8 cellular contexts compared by ENCODE assay signal in the genomic region with DNA sequence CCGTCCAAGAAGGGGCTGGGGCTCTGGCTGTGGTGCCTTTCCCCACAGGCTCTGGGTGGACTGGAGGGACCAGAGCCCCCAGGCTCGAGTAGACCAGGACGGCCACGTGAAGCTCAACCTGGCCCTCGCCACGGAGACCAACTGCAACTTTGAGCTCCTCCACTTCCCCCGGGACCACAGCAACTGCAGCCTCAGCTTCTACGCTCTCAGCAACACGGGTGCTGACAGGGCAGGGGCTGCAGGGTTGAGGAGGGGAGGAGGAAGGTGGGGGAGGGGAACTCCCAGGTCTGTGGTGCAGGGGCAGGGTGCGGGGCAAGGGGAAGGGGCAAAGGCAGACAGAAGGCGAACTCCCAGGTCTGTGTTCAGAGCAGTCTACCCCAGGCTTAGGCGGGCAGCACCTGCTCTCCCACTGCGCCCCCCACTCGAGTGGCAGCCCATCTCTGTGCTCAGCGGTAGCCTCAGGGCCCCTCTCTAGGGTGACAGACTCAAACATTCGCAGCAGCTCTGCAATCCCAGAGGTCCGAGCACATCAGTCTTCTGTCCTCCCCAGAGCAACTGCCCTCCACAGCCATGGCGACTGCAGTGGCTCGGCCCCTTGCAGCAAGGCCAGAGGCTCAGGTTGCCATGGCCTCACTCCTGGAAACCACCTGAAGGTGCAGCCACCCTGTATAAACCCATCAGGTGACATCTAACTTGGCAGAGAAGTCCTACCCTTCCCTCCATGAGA. TPM values are rescaled to one million over a fixed set of nuclear protein-coding genes. Genes with fewer than 3 reads are reported as not detected.
DNase-seq lines count a peak whose midpoint lies in the region; ATAC-seq and TF ChIP-seq lines count a peak whose summit lies in the region.
"Had no signal": no experiment of that assay in that cellular context is flagged by ENCODE, and none has a peak within 500 bp of the region (broad histone marks: within the 10 kb centered on the region; RNA-seq: fewer than 3 reads in every experiment).

No MANE protein-coding gene starts in this region.

- intact Hi-C loops in Right ventricle myocardium inferior (cut with DNase I), result no loop called here
- intact Hi-C loops in cardiac septum (cut with DNase I), result no loop called here
- intact Hi-C loops in upper lobe of right lung (cut with DNase I), result no loop called here

- H3K4me1 ChIP-seq in upper lobe of right lung, result peaks cover 19% of the 10 kb centered on the region

- no peak for DNase-seq in Right ventricle myocardium inferior (ENCODE audit: missing footprints)
- no peak for DNase-seq in cardiac septum (ENCODE audit: low spot score)
- DNase-seq in erythroblast (lab: John Stamatoyannopoulos, UW), result no peak
- DNase-seq in upper lobe of right lung, result peak; percentile 57
- DNase-seq: NCI-H1436 treated with DMSO at 0.1 percent for 48 hours had no signal

- peak; percentile 10 for TF ChIP-seq POLR2A in erythroblast (IDR thresholded peaks at IDR 0.05; ENCODE audit: low read length)

- ATAC-seq in Right ventricle myocardium inferior, result peak; percentile 13
- ATAC-seq in upper lobe of right lung, result no peak
- no peak for ATAC-seq in HG03039 (IDR thresholded peaks at IDR 0.05; ENCODE audit: unreplicated experiment)
- no peak for ATAC-seq in HG03460 (IDR thresholded peaks at IDR 0.05; ENCODE audit: unreplicated experiment)

- H3K27me3 ChIP-seq in upper lobe of right lung, result peaks cover 38% of the 10 kb centered on the region

- no peak overlapping the region for H3K27ac ChIP-seq in upper lobe of right lung

- no peak for TF ChIP-seq CTCF in upper lobe of right lung (IDR thresholded peaks at IDR 0.05)

- no peak overlapping the region for H3K4me3 ChIP-seq in upper lobe of right lung

- H3K36me3 ChIP-seq in upper lobe of right lung, result peaks cover 25% of the 10 kb centered on the region

- no peaks in the 10 kb centered on the region for H3K9me3 ChIP-seq in upper lobe of right lung

RNA-seq across cellular contexts. Expression of a gene that starts 1.4 kb away (rescaled TPM):
- not detected for total RNA-seq in Right ventricle myocardium inferior
- total RNA-seq in cardiac septum, result not detected
- total RNA-seq in upper lobe of right lung, result not detected
- total RNA-seq: fibroblast of lung had no signal

RNA-seq across cellular contexts. Expression of a gene that starts 5.8 kb away (rescaled TPM):
- total RNA-seq in Right ventricle myocardium inferior (not detected), cardiac septum (not detected), upper lobe of right lung (not detected)
- total RNA-seq: fibroblast of lung had no signal

RNA-seq across cellular contexts. Expression of a gene that starts 8.1 kb away (rescaled TPM):
- total RNA-seq in Right ventricle myocardium inferior, result 60.1 TPM
- 53.9 TPM for total RNA-seq in cardiac septum
- total RNA-seq in upper lobe of right lung, result 74.9 TPM

RNA-seq across cellular contexts. Expression of a gene that starts 23.2 kb away (rescaled TPM):
- 70.9 TPM for total RNA-seq in Right ventricle myocardium inferior
- 86.9 TPM for total RNA-seq in cardiac septum
- 121 TPM for total RNA-seq in upper lobe of right lung

RNA-seq across cellular contexts. Expression of a gene that starts 53.3 kb away (rescaled TPM):
- total RNA-seq in Right ventricle myocardium inferior, result 0.11 TPM
- 0.05 TPM for total RNA-seq in cardiac septum
- total RNA-seq in upper lobe of right lung, result 46.8 TPM
- total RNA-seq: fibroblast of lung had no signal
